In the genomic region with DNA sequence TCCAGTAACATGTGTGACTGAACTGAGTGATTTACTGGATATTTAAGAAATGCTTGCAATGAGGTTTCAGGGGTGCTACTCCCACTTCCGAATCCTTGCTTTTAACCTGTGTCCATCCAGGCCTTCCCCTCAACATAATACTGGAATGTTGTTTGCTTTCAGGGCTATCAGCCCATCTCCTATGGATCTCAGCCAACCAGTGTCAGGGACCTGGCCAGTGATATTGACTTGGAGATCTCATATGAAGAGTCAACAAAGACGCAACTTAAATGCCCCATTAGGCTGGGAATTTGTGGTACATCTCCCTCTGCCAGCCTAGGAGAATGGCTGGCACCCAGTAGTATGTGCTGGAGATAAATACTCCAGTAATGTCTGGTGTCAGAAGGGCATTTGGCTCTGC, we compare ENCODE assay signal across 14 cellular contexts. TPM values are rescaled to one million over a fixed set of nuclear protein-coding genes. Genes with fewer than 3 reads are reported as not detected.
A peak's percentile ranks its signal among the peaks of the same experiment; 100 is the strongest.
DNase-seq lines count a peak whose midpoint lies in the region; ATAC-seq and TF ChIP-seq lines count a peak whose summit lies in the region.
"Had no signal": no experiment of that assay in that cellular context is flagged by ENCODE, and none has a peak within 500 bp of the region (broad histone marks: within the 10 kb centered on the region; RNA-seq: fewer than 3 reads in every experiment).

No MANE protein-coding gene starts in this region.

- CTCF ChIA-PET in activated B cell treated with CpG ODN at 0.5 μM for 24 hours (lab: Charles Lee), result interaction anchor here (0.7 to 11.8 kb wide), 4 partner anchors 10 to 408 kb away, joined by 3 to 363 read pairs (median 105); a partner anchor contains a TSS
- CTCF ChIA-PET in naive thymus-derived CD4-positive, alpha-beta T cell (lab: Charles Lee), result interaction anchor here (0.7 to 7.8 kb wide), 4 partner anchors 78 to 827 kb away, joined by 3 to 73 read pairs (median 26); no protein-coding TSS in a partner anchor

- DNase-seq in right atrium auricular region (ENCODE audit: low spot score), result no peak
- no peak for DNase-seq in cardiac septum (ENCODE audit: low spot score)
- DNase-seq in activated B cell treated with CpG ODN at 0.5 μM for 24 hours, result no peak
- DNase-seq in naive thymus-derived CD4-positive, alpha-beta T cell, result no peak
- DNase-seq in NOMO-1 treated with DMSO at 0.1 percent for 48 hours (lab: John Stamatoyannopoulos, UW; ENCODE audit: unreplicated experiment), result no peak
- DNase-seq in Kasumi-1 (lab: John Stamatoyannopoulos, UW), result no peak
- no peak for DNase-seq in AG20443 (ENCODE audit: low spot score)
- DNase-seq in activated CD8-positive, alpha-beta memory T cell treated with anti-CD3 and anti-CD28 coated beads, Interleukin-2, amount 50 U/mL, for 4 hours, result no peak
- DNase-seq: NCI-H2171 treated with DMSO at 0.1 percent for 48 hours; psoas muscle; stimulated activated CD8-positive, alpha-beta memory T cell treated with anti-CD3 and anti-CD28 coated beads, Interleukin-4, amount 100 ng/mL, for 48 hours; upper lobe of right lung; WERI-Rb-1 had no signal

- H3K36me3 Mint-ChIP-seq in activated B cell treated with CpG ODN at 0.5 μM for 24 hours (ENCODE audit: low read depth), result no peaks in the 10 kb centered on the region
- peaks cover 0 to 6% (median 2%) of the 10 kb centered on the region in 5 donors for H3K36me3 Mint-ChIP-seq in naive thymus-derived CD4-positive, alpha-beta T cell

- intact Hi-C loops in cardiac septum (cut with DNase I) (loop anchor here (10.0 kb wide), 1 partner anchor 160 kb away; no protein-coding TSS in a partner anchor), activated B cell treated with CpG ODN at 0.5 μM for 24 hours (cut with micrococcal nuclease) (loop anchor here (5.0 to 10.0 kb wide), 3 partner anchors 168 to 852 kb away; a partner anchor contains a TSS)
- intact Hi-C loops in naive thymus-derived CD4-positive, alpha-beta T cell (cut with micrococcal nuclease), result loop anchor here (1.0 to 10.0 kb wide), 13 partner anchors 167 to 1900 kb away; a partner anchor contains a TSS

- H3K4me1 Mint-ChIP-seq in activated B cell treated with CpG ODN at 0.5 μM for 24 hours, result peaks cover 41% of the 10 kb centered on the region
- H3K4me1 Mint-ChIP-seq in naive thymus-derived CD4-positive, alpha-beta T cell, result peaks cover 26 to 46% (median 40%) of the 10 kb centered on the region in 7 donors

- H3K9me3 ChIP-seq in right atrium auricular region, result no peaks in the 10 kb centered on the region
- H3K9me3 ChIP-seq in naive thymus-derived CD4-positive, alpha-beta T cell (ENCODE audit: control insufficient read depth in 2 of 3, low read length in 3 of 3), result no peaks in the 10 kb centered on the region
- H3K9me3 ChIP-seq: BLaER1, psoas muscle, upper lobe of right lung had no signal

- ATAC-seq in activated B cell treated with CpG ODN at 0.5 μM for 24 hours (ENCODE audit: low read depth), result no peak
- ATAC-seq in naive thymus-derived CD4-positive, alpha-beta T cell, result no peak
- ATAC-seq: psoas muscle, upper lobe of right lung had no signal

- no peaks in the 10 kb centered on the region for H3K27me3 Mint-ChIP-seq in activated B cell treated with CpG ODN at 0.5 μM for 24 hours
- peaks cover 0 to 24% (median 0%) of the 10 kb centered on the region in 5 donors for H3K27me3 Mint-ChIP-seq in naive thymus-derived CD4-positive, alpha-beta T cell

- H3K9me3 Mint-ChIP-seq in activated B cell treated with CpG ODN at 0.5 μM for 24 hours, result no peaks in the 10 kb centered on the region
- peaks cover 0 to 1% (median 0%) of the 10 kb centered on the region in 11 donors for H3K9me3 Mint-ChIP-seq in naive thymus-derived CD4-positive, alpha-beta T cell

- TF ChIP-seq CTCF in right atrium auricular region (IDR thresholded peaks at IDR 0.05) (no peak), activated B cell treated with CpG ODN at 0.5 μM for 24 hours (IDR thresholded peaks at IDR 0.05) (no peak)

- no peaks in the 10 kb centered on the region for H3K27me3 ChIP-seq in right atrium auricular region
- no peaks in the 10 kb centered on the region for H3K27me3 ChIP-seq in naive thymus-derived CD4-positive, alpha-beta T cell (ENCODE audit: control insufficient read depth in 2 of 2, insufficient read depth in 2 of 2, low read length in 2 of 2)
- H3K27me3 ChIP-seq: upper lobe of right lung had no signal

- peak overlapping the region; percentile 97 to 99 for H3K27ac ChIP-seq in right atrium auricular region
- H3K27ac ChIP-seq in naive thymus-derived CD4-positive, alpha-beta T cell (ENCODE audit: low read depth, low read length), result no peak overlapping the region
- H3K27ac ChIP-seq: BLaER1, WERI-Rb-1 had no signal

- peak overlapping the region; percentile 86 for H3K4me3 Mint-ChIP-seq in activated B cell treated with CpG ODN at 0.5 μM for 24 hours
- H3K4me3 Mint-ChIP-seq in naive thymus-derived CD4-positive, alpha-beta T cell, result peak overlapping the region in 8 of 10 donors; percentile 12 to 93 (median 82)

- peaks cover 0 to 63% of the 10 kb centered on the region in 2 donors for H3K4me1 ChIP-seq in right atrium auricular region
- H3K4me1 ChIP-seq in naive thymus-derived CD4-positive, alpha-beta T cell (ENCODE audit: control insufficient read depth in 2 of 2, insufficient read depth in 2 of 2, low read length in 2 of 2), result peaks cover 18 to 19% of the 10 kb centered on the region in 2 donors

- peaks cover 5% of the 10 kb centered on the region for H3K36me3 ChIP-seq in right atrium auricular region
- H3K36me3 ChIP-seq in naive thymus-derived CD4-positive, alpha-beta T cell (ENCODE audit: control insufficient read depth in 2 of 3, insufficient read depth in 3 of 3, low read length in 3 of 3), result peaks cover 0 to 5% (median 0%) of the 10 kb centered on the region in 3 experiments
- H3K36me3 ChIP-seq: BLaER1, upper lobe of right lung, WERI-Rb-1 had no signal

- H3K4me3 ChIP-seq in right atrium auricular region, result no peak overlapping the region
- H3K4me3 ChIP-seq in naive thymus-derived CD4-positive, alpha-beta T cell (ENCODE audit: low read length), result no peak overlapping the region

- POLR2A ChIA-PET in activated B cell treated with CpG ODN at 0.5 μM for 24 hours (lab: Charles Lee), result no interaction called here
- POLR2A ChIA-PET in naive thymus-derived CD4-positive, alpha-beta T cell (lab: Charles Lee), result no interaction called here

- H3K27ac Mint-ChIP-seq in activated B cell treated with CpG ODN at 0.5 μM for 24 hours, result no peak overlapping the region
- H3K27ac Mint-ChIP-seq in naive thymus-derived CD4-positive, alpha-beta T cell, result peak overlapping the region in 7 of 9 donors; percentile 2 to 97 (median 91)

RNA-seq across cellular contexts. Expression of a gene that starts 0.9 kb away (rescaled TPM):
- total RNA-seq in right atrium auricular region (10 to 100 TPM; 32.6 to 59.0 TPM), cardiac septum (46.8 TPM), activated B cell treated with CpG ODN at 0.5 μM for 24 hours (13.4 and 15.8 TPM in 2 replicates)
- 10 to 100 TPM in 4 of 5 experiments, 1 to 10 TPM in 1; 4.6 to 16.9 (median 15.4) TPM for total RNA-seq in naive thymus-derived CD4-positive, alpha-beta T cell
- 10 to 100 TPM; 13.7 to 19.1 TPM for polyA plus RNA-seq in naive thymus-derived CD4-positive, alpha-beta T cell

RNA-seq across cellular contexts. Expression of a gene that starts 2.9 kb away (rescaled TPM):
- total RNA-seq in right atrium auricular region (10 to 100 TPM; 17.5 to 99.1 TPM), cardiac septum (57.5 TPM), activated B cell treated with CpG ODN at 0.5 μM for 24 hours (3.1 and 4.4 TPM in 2 replicates)
- total RNA-seq in naive thymus-derived CD4-positive, alpha-beta T cell, result 10 to 100 TPM in 3 of 5 experiments, 1 to 10 TPM in 2; 2.2 to 14.3 (median 10.1) TPM
- polyA plus RNA-seq in naive thymus-derived CD4-positive, alpha-beta T cell, result under 1 TPM in 1 of 2 donors, not detected in 1; 0.58 TPM
